ENCODE assay signal across 18 cellular contexts in the genomic region with DNA sequence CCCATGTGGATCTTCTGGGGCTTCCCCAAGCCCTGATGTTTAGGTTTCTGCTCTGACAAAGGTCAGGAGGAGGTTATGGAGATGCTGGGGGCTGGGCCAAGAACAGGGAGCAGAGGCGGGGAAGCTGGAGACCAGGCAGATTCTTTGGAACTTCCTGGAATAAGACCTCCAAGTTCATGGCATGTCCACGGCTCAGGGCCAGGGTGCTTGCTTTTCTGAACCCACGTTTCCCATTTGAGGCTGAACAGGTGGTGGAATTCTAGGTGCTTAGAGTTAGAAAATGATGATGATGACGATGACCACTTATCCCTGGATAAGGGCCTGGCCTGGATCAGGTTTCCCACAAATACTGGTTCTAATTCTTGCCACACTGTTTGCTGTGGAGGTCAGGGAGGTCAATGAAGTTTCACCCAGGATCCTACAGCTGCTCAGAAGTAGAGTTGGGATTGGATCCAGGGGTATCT. TPM values are rescaled to one million over a fixed set of nuclear protein-coding genes. Genes with fewer than 3 reads are reported as not detected.
"Had no signal": no experiment of that assay in that cellular context is flagged by ENCODE, and none has a peak within 500 bp of the region (broad histone marks: within the 10 kb centered on the region; RNA-seq: fewer than 3 reads in every experiment).

No MANE protein-coding gene starts in this region.

- H3K27me3 ChIP-seq: right atrium auricular region, stomach, testis had no signal

- DNase-seq: activated CD4-positive, alpha-beta memory T cell treated with anti-CD3 and anti-CD28 coated beads, Interleukin-2, amount 10 ng/mL, durations not matched to agents 7 days and 5 days; activated gamma-delta T cell treated with Interleukin-2 at 50 U/mL for 16 hours; activated naive CD8-positive, alpha-beta T cell treated with anti-CD3 and anti-CD28 coated beads, Interleukin-2, amount 10 ng/mL, durations not matched to agents 7 days and 5 days; activated T-cell treated with anti-CD3 and anti-CD28 coated beads, Interleukin-2, amount 50 U/mL, for 48 hours; effector memory CD8-positive, alpha-beta T cell; foreskin melanocyte; left colon; mammary epithelial cell; naive thymus-derived CD4-positive, alpha-beta T cell; stomach; T-helper 17 cell; testis; WERI-Rb-1 had no signal

- H3K4me1 ChIP-seq: testis had no signal

- H3K27ac Mint-ChIP-seq: activated CD4-positive, alpha-beta memory T cell treated with anti-CD3 and anti-CD28 coated beads, Interleukin-2, amount 10 ng/mL, durations not matched to agents 7 days and 5 days; activated naive CD8-positive, alpha-beta T cell treated with anti-CD3 and anti-CD28 coated beads, Interleukin-2, amount 10 ng/mL, durations not matched to agents 7 days and 5 days; effector memory CD8-positive, alpha-beta T cell; naive thymus-derived CD4-positive, alpha-beta T cell; progenitor cell of endocrine pancreas; T-helper 17 cell had no signal

- H3K4me2 ChIP-seq: smooth muscle cell had no signal

- H3K36me3 ChIP-seq: right atrium auricular region, stomach, WERI-Rb-1 had no signal

- H3K4me3 Mint-ChIP-seq: activated CD4-positive, alpha-beta memory T cell treated with anti-CD3 and anti-CD28 coated beads, Interleukin-2, amount 10 ng/mL, durations not matched to agents 7 days and 5 days; activated naive CD8-positive, alpha-beta T cell treated with anti-CD3 and anti-CD28 coated beads, Interleukin-2, amount 10 ng/mL, durations not matched to agents 7 days and 5 days; brain; effector memory CD8-positive, alpha-beta T cell; naive thymus-derived CD4-positive, alpha-beta T cell; T-helper 17 cell had no signal

- H3K9me3 ChIP-seq: right atrium auricular region, stomach, testis had no signal

- H3K4me3 ChIP-seq: right atrium auricular region, smooth muscle cell, stomach, testis had no signal

- ATAC-seq: effector memory CD8-positive, alpha-beta T cell; left colon; naive thymus-derived CD4-positive, alpha-beta T cell; T-helper 17 cell had no signal

- H3K36me3 Mint-ChIP-seq: activated naive CD8-positive, alpha-beta T cell treated with anti-CD3 and anti-CD28 coated beads, Interleukin-2, amount 10 ng/mL, durations not matched to agents 7 days and 5 days; brain; naive thymus-derived CD4-positive, alpha-beta T cell had no signal

- H3K27ac ChIP-seq: epithelial cell of prostate, stomach, testis, WERI-Rb-1 had no signal

- H3K4me1 Mint-ChIP-seq: activated CD4-positive, alpha-beta memory T cell treated with anti-CD3 and anti-CD28 coated beads, Interleukin-2, amount 10 ng/mL, durations not matched to agents 7 days and 5 days; activated naive CD8-positive, alpha-beta T cell treated with anti-CD3 and anti-CD28 coated beads, Interleukin-2, amount 10 ng/mL, durations not matched to agents 7 days and 5 days; naive thymus-derived CD4-positive, alpha-beta T cell had no signal

RNA-seq across cellular contexts. Expression of a gene that starts 30.0 kb away (rescaled TPM):
- polyA plus RNA-seq: naive thymus-derived CD4-positive, alpha-beta T cell had no signal
